ENCODE assay signal across 22 cellular contexts in genomic region chr1:68459091-68459490, GRCh38. TPM values are rescaled to one million over a fixed set of nuclear protein-coding genes. Genes with fewer than 3 reads are reported as not detected.
DNase-seq lines count a peak whose midpoint lies in the region; ATAC-seq and TF ChIP-seq lines count a peak whose summit lies in the region.
"Had no signal": no experiment of that assay in that cellular context is flagged by ENCODE, and none has a peak within 500 bp of the region (broad histone marks: within the 10 kb centered on the region; RNA-seq: fewer than 3 reads in every experiment).

No MANE protein-coding gene starts in this region.

- no peaks in the 10 kb centered on the region for H3K27me3 ChIP-seq in HCT116 (ENCODE audit: insufficient read depth, low read length)
- H3K27me3 ChIP-seq: BE2C, BLaER1 had no signal

- peaks cover 4% of the 10 kb centered on the region for H3K9me3 Mint-ChIP-seq in activated CD4-positive, alpha-beta memory T cell treated with anti-CD3 and anti-CD28 coated beads for 36 hours
- no peaks in the 10 kb centered on the region for H3K9me3 Mint-ChIP-seq in activated T-cell treated with anti-CD3 and anti-CD28 coated beads, Interleukin-2, amount 50 U/mL, for 24 hours

- H3K27me3 Mint-ChIP-seq in activated CD4-positive, alpha-beta memory T cell treated with anti-CD3 and anti-CD28 coated beads for 36 hours = peaks cover 3% of the 10 kb centered on the region
- no peaks in the 10 kb centered on the region for H3K27me3 Mint-ChIP-seq in activated T-cell treated with anti-CD3 and anti-CD28 coated beads, Interleukin-2, amount 50 U/mL, for 24 hours

- no peak overlapping the region for H3K27ac Mint-ChIP-seq in activated CD4-positive, alpha-beta memory T cell treated with anti-CD3 and anti-CD28 coated beads for 36 hours
- H3K27ac Mint-ChIP-seq in activated T-cell treated with anti-CD3 and anti-CD28 coated beads, Interleukin-2, amount 50 U/mL, for 24 hours = no peak overlapping the region
- H3K27ac Mint-ChIP-seq: CD14-positive monocyte; CD4-positive, alpha-beta memory T cell; CD4-positive, CD25-positive, alpha-beta regulatory T cell; CD8-positive, alpha-beta memory T cell had no signal

- H3K4me3 ChIP-seq in HCT116 (replicated peaks in 1 of 2; ENCODE audit: low read depth in 1 of 2, low read length in 2 of 2) (no peak overlapping the region), retinal pigment epithelial cell (ENCODE audit: low read length) (no peak overlapping the region)
- H3K4me3 ChIP-seq: BLaER1 had no signal

- no peaks in the 10 kb centered on the region for H4K20me1 ChIP-seq in HCT116 (ENCODE audit: insufficient read depth)
- H4K20me1 ChIP-seq: BLaER1 had no signal

- POLR2A ChIA-PET in HCT116 (lab: Charles Lee) = no interaction called here
- POLR2A ChIA-PET in activated CD4-positive, alpha-beta memory T cell treated with anti-CD3 and anti-CD28 coated beads for 36 hours (lab: Charles Lee) = no interaction called here

- intact Hi-C loops in HCT116 (cut with micrococcal nuclease) = no loop called here
- intact Hi-C loops in activated CD4-positive, alpha-beta memory T cell treated with anti-CD3 and anti-CD28 coated beads for 36 hours (cut with micrococcal nuclease) = no loop called here

- peaks cover 0 to 34% of the 10 kb centered on the region in 2 experiments; a peak in 2 of 4 replicates for H3K36me3 ChIP-seq in HCT116 (ENCODE audit: control insufficient read depth in 1 of 2, insufficient read depth in 2 of 2, low read length in 2 of 2)
- H3K36me3 ChIP-seq: BE2C, BLaER1 had no signal

- CTCF ChIA-PET in HCT116 (lab: Charles Lee) = interaction anchor here (0.8 kb wide), 1 partner anchor 13 kb away, joined by 3 read pairs; no protein-coding TSS in a partner anchor
- CTCF ChIA-PET in activated CD4-positive, alpha-beta memory T cell treated with anti-CD3 and anti-CD28 coated beads for 36 hours (lab: Charles Lee) = no interaction called here

- RAD21 ChIA-PET in HCT116 (lab: Charles Lee; ENCODE audit: low non-redundant PET in 1 of 2, low total read pairs in 2 of 2, uncharacterized antibody in 2 of 2, unreplicated experiment in 2 of 2) = no interaction called here

- no peak for ATAC-seq in HCT116
- no peak for ATAC-seq in GM18909 (IDR thresholded peaks at IDR 0.05; ENCODE audit: poor library complexity, unreplicated experiment)

- H3K9ac ChIP-seq in HCT116 (ENCODE audit: low read length) = no peak overlapping the region
- H3K9ac ChIP-seq: BLaER1 had no signal

- TF ChIP-seq POLR2A in HCT116 (IDR thresholded peaks at IDR 0.05; ENCODE audit: borderline replicate concordance, extremely low read depth, insufficient read depth, insufficient read length) = no peak

- no peak for TF ChIP-seq RAD21 in HCT116 (IDR thresholded peaks at IDR 0.05; ENCODE audit: low read depth)

- no peaks in the 10 kb centered on the region for H3K36me3 Mint-ChIP-seq in activated CD4-positive, alpha-beta memory T cell treated with anti-CD3 and anti-CD28 coated beads for 36 hours
- H3K36me3 Mint-ChIP-seq in activated T-cell treated with anti-CD3 and anti-CD28 coated beads, Interleukin-2, amount 50 U/mL, for 24 hours (ENCODE audit: low read depth) = no peaks in the 10 kb centered on the region
- H3K36me3 Mint-ChIP-seq: CD14-positive monocyte; CD4-positive, alpha-beta memory T cell; CD4-positive, CD25-positive, alpha-beta regulatory T cell; CD8-positive, alpha-beta memory T cell had no signal

- TF ChIP-seq CTCF in HCT116 (IDR thresholded peaks at IDR 0.05 in 2 of 3, conservative IDR thresholded peaks at IDR 0.05 in 1 of 3; ENCODE audit: borderline replicate concordance in 1 of 3, insufficient read depth in 1 of 3, low read depth in 2 of 3, low read length in 2 of 3) (no peak), retinal pigment epithelial cell (conservative IDR thresholded peaks at IDR 0.05; ENCODE audit: low read depth, low read length) (no peak)

- H3K4me3 Mint-ChIP-seq in activated CD4-positive, alpha-beta memory T cell treated with anti-CD3 and anti-CD28 coated beads for 36 hours = no peak overlapping the region
- H3K4me3 Mint-ChIP-seq in activated T-cell treated with anti-CD3 and anti-CD28 coated beads, Interleukin-2, amount 50 U/mL, for 24 hours = no peak overlapping the region
- H3K4me3 Mint-ChIP-seq: CD14-positive monocyte; CD4-positive, alpha-beta memory T cell; CD4-positive, CD25-positive, alpha-beta regulatory T cell; CD8-positive, alpha-beta memory T cell had no signal

- peaks cover 0 to 19% of the 10 kb centered on the region in 2 experiments; a peak in 2 of 4 replicates for H3K4me1 ChIP-seq in HCT116 (ENCODE audit: control insufficient read depth in 1 of 2, insufficient read depth in 2 of 2, low read length in 2 of 2)
- H3K4me1 ChIP-seq: BE2C, BLaER1 had no signal

- no peak for DNase-seq in HCT116 (ENCODE audit: low read depth, low spot score)
- peak; percentile 72 for DNase-seq in NCI-H82 (lab: John Stamatoyannopoulos, UW)
- DNase-seq in left kidney (ENCODE audit: low read depth, low spot score) = peak; percentile 10
- DNase-seq in retinal pigment epithelial cell (ENCODE audit: low read depth) = peak; percentile 97
- DNase-seq in NCI-H2227 (lab: John Stamatoyannopoulos, UW; ENCODE audit: unreplicated experiment) = no peak
- no peak for DNase-seq in activated CD4-positive, alpha-beta memory T cell treated with anti-CD3 and anti-CD28 coated beads for 36 hours
- DNase-seq in activated T-cell treated with anti-CD3 and anti-CD28 coated beads, Interleukin-2, amount 50 U/mL, for 24 hours = no peak
- DNase-seq: 8988T; ACHN; BE2C; C1 segment of cervical spinal cord; CD4-positive, alpha-beta memory T cell; CD4-positive, CD25-positive, alpha-beta regulatory T cell; CD8-positive, alpha-beta memory T cell; COR-L47; DMS79 treated with DMSO at 0.1 percent for 48 hours; GF-D8 had no signal

- no TSS peak for BruUV-seq in HCT116 (replicated peaks; lab: Mats Ljungman, UMichigan)

- peak overlapping the region; percentile 21 for H3K4me2 ChIP-seq in HCT116 (ENCODE audit: low read length)
- H3K4me2 ChIP-seq: BLaER1 had no signal

- no peaks in the 10 kb centered on the region for H3K79me2 ChIP-seq in HCT116 (ENCODE audit: insufficient read depth, low read length)

- no peaks in the 10 kb centered on the region for H3K4me1 Mint-ChIP-seq in activated CD4-positive, alpha-beta memory T cell treated with anti-CD3 and anti-CD28 coated beads for 36 hours (ENCODE audit: low read depth)
- no peaks in the 10 kb centered on the region for H3K4me1 Mint-ChIP-seq in activated T-cell treated with anti-CD3 and anti-CD28 coated beads, Interleukin-2, amount 50 U/mL, for 24 hours (ENCODE audit: low read depth)
- H3K4me1 Mint-ChIP-seq: CD4-positive, alpha-beta memory T cell; CD4-positive, CD25-positive, alpha-beta regulatory T cell; CD8-positive, alpha-beta memory T cell had no signal

- no peak overlapping the region for H2AFZ ChIP-seq in HCT116 (ENCODE audit: low read depth, low read length, poor library complexity, severe bottlenecking)

- no peaks in the 10 kb centered on the region for H3K9me2 ChIP-seq in HCT116 (ENCODE audit: insufficient read depth)

- H3K9me3 ChIP-seq in HCT116 (ENCODE audit: control insufficient read depth in 1 of 2, insufficient read depth in 1 of 2, low read depth in 1 of 2, low read length in 2 of 2) = peaks cover 0 to 10% of the 10 kb centered on the region in 2 experiments; a peak in 1 of 4 replicates
- H3K9me3 ChIP-seq: BE2C, BLaER1 had no signal

- no peak overlapping the region for H3K27ac ChIP-seq in HCT116 (ENCODE audit: low read depth, low read length)
- H3K27ac ChIP-seq: BLaER1 had no signal

TF ChIP-seq in HCT116, 20 proteins besides CTCF, POLR2A, EP300 and RAD21 (continues in another document):
- TF ChIP-seq POLR2AphosphoS5 (IDR thresholded peaks at IDR 0.05; ENCODE audit: low read depth, low read length) (no peak), CBX3 (IDR thresholded peaks at IDR 0.05; ENCODE audit: low read depth) (no peak), ZNF274 (IDR thresholded peaks at IDR 0.05; ENCODE audit: low read depth, low read length) (no peak), SIN3A (IDR thresholded peaks at IDR 0.05; ENCODE audit: low read depth) (no peak), JUND (IDR thresholded peaks at IDR 0.05) (no peak), CEBPB (IDR thresholded peaks at IDR 0.05; ENCODE audit: low read depth) (no peak), TCF7L2 (IDR thresholded peaks at IDR 0.05; ENCODE audit: borderline replicate concordance, extremely low read depth, insufficient read depth, insufficient read length) (no peak), REST (IDR thresholded peaks at IDR 0.05; ENCODE audit: low read depth) (no peak), EZH2 (IDR thresholded peaks at IDR 0.05) (no peak), ZFX (IDR thresholded peaks at IDR 0.05) (no peak)

RNA-seq across cellular contexts. Expression of gene RPE65, which starts 9.3 kb away (rescaled TPM):
- not detected for total RNA-seq in HCT116 (2021; ENCODE audit: unreplicated experiment)
- 0.10 and 0.12 TPM in 2 replicates for polyA plus RNA-seq in HCT116 (2012)
- not detected for total RNA-seq in activated CD4-positive, alpha-beta memory T cell treated with anti-CD3 and anti-CD28 coated beads for 36 hours
- total RNA-seq: A673; CD4-positive, alpha-beta memory T cell; CD4-positive, CD25-positive, alpha-beta regulatory T cell; CD8-positive, alpha-beta memory T cell had no signal
- polyA plus RNA-seq: AG04450; CD14-positive monocyte; CD4-positive, alpha-beta memory T cell; CD4-positive, CD25-positive, alpha-beta regulatory T cell; CD8-positive, alpha-beta memory T cell had no signal

RNA-seq across cellular contexts. Expression of gene DEPDC1, which starts 37.8 kb away (rescaled TPM):
- total RNA-seq in HCT116 (2021; ENCODE audit: unreplicated experiment) = 61.9 TPM
- polyA plus RNA-seq in HCT116 (2012) = 10.0 and 18.3 TPM in 2 replicates
- 10 to 100 TPM; 24.1 to 26.2 TPM for total RNA-seq in activated CD4-positive, alpha-beta memory T cell treated with anti-CD3 and anti-CD28 coated beads for 36 hours
- total RNA-seq: CD4-positive, alpha-beta memory T cell had no signal
- polyA plus RNA-seq: CD4-positive, alpha-beta memory T cell had no signal

Comparison
In these comparisons a context has a peak if more than half of its experiments do, and no peak if none do; other contexts are left out.
1. DNase-seq: peak in NCI-H82 (single experiment), left kidney (single experiment) and retinal pigment epithelial cell (single experiment); none in HCT116 (single experiment), NCI-H2227 (single experiment), activated CD4-positive, alpha-beta memory T cell treated with anti-CD3 and anti-CD28 coated beads for 36 hours (single experiment) and activated T-cell treated with anti-CD3 and anti-CD28 coated beads, Interleukin-2, amount 50 U/mL, for 24 hours (single experiment).